15 cellular contexts compared by ENCODE assay signal in genomic region chr15:71753346-71753745, GRCh38. TPM values are rescaled to one million over a fixed set of nuclear protein-coding genes. Genes with fewer than 3 reads are reported as not detected.
DNase-seq lines count a peak whose midpoint lies in the region; ATAC-seq lines count a peak whose summit lies in the region.
"Had no signal": no experiment of that assay in that cellular context is flagged by ENCODE, and none has a peak within 500 bp of the region (broad histone marks: within the 10 kb centered on the region; RNA-seq: fewer than 3 reads in every experiment).

No MANE protein-coding gene starts in this region.

- H3K4me2 ChIP-seq in BLaER1 treated with 17β-estradiol and CSF1 and Interleukin-3, amounts not matched to agents 10 nM and 100 nM = peak overlapping the region in 9 of 11 experiments; percentile 34 to 78 (median 62); a peak in 12 of 22 replicates

- intact Hi-C loops in head of caudate nucleus (cut with DNase I) = no loop called here

- H3K27ac ChIP-seq in BLaER1 treated with 17β-estradiol and CSF1 and Interleukin-3, amounts not matched to agents 10 nM and 100 nM = no peak overlapping the region
- H3K27ac ChIP-seq: upper lobe of right lung had no signal

- no peaks in the 10 kb centered on the region for H4K20me1 ChIP-seq in BLaER1 treated with 17β-estradiol and CSF1 and Interleukin-3, amounts not matched to agents 10 nM and 100 nM

- H3K4me1 ChIP-seq in BLaER1 treated with 17β-estradiol and CSF1 and Interleukin-3, amounts not matched to agents 10 nM and 100 nM = peaks cover 18 to 58% (median 41%) of the 10 kb centered on the region in 10 experiments
- H3K4me1 ChIP-seq: upper lobe of right lung had no signal

- ATAC-seq in esophagus mucosa = peak; percentile 29
- no peak for ATAC-seq in HG02981 (IDR thresholded peaks at IDR 0.05; ENCODE audit: unreplicated experiment)

- peaks cover 0 to 9% (median 0%) of the 10 kb centered on the region in 11 experiments; a peak in 2 of 22 replicates for H3K9me3 ChIP-seq in BLaER1 treated with 17β-estradiol and CSF1 and Interleukin-3, amounts not matched to agents 10 nM and 100 nM (replicated peaks in 1 of 11)
- H3K9me3 ChIP-seq: prostate gland, upper lobe of right lung had no signal

- DNase-seq in RPMI7951 (ENCODE audit: low read depth) = peak; percentile 52
- DNase-seq in myocyte (ENCODE audit: low read depth) = peak; percentile 32
- DNase-seq in head of caudate nucleus = no peak
- no peak for DNase-seq in cerebellum (ENCODE audit: low spot score)
- DNase-seq in NCI-H748 treated with DMSO at 0.1 percent for 48 hours (lab: John Stamatoyannopoulos, UW) = no peak
- DNase-seq: activated naive CD4-positive, alpha-beta T cell treated with anti-CD3 and anti-CD28 coated beads, Interleukin-2, amount 10 ng/mL, durations not matched to agents 7 days and 5 days; cerebellar nuclear complex; DND-41; upper lobe of right lung had no signal

- H3K27me3 ChIP-seq in BLaER1 treated with 17β-estradiol and CSF1 and Interleukin-3, amounts not matched to agents 10 nM and 100 nM = no peaks in the 10 kb centered on the region
- H3K27me3 ChIP-seq: upper lobe of right lung had no signal

- H3K4me3 ChIP-seq in BLaER1 treated with 17β-estradiol and CSF1 and Interleukin-3, amounts not matched to agents 10 nM and 100 nM = no peak overlapping the region
- H3K4me3 ChIP-seq: prostate gland, upper lobe of right lung had no signal

- H3K36me3 ChIP-seq in BLaER1 treated with 17β-estradiol and CSF1 and Interleukin-3, amounts not matched to agents 10 nM and 100 nM = no peaks in the 10 kb centered on the region
- H3K36me3 ChIP-seq: prostate gland, upper lobe of right lung had no signal

- H3K9ac ChIP-seq in BLaER1 treated with 17β-estradiol and CSF1 and Interleukin-3, amounts not matched to agents 10 nM and 100 nM = no peak overlapping the region

RNA-seq across cellular contexts. Expression of gene NR2E3, which starts 57.0 kb away (rescaled TPM):
- not detected in 2 replicates for total RNA-seq in RPMI7951 (2014; rRNA removed; shearing (Covaris generic))
- total RNA-seq in esophagus mucosa = 0.56 TPM
- total RNA-seq in myocyte = not detected in 2 replicates
- polyA plus RNA-seq in myocyte (2012) = 0.16 TPM
- 0.54 TPM for total RNA-seq in cerebellum
- total RNA-seq: activated CD8-positive, alpha-beta memory T cell treated with anti-CD3 and anti-CD28 coated beads, Interleukin-2, amount 10 ng/mL, durations not matched to agents 7 days and 5 days; epithelial cell of proximal tubule had no signal

Comparison
In these comparisons a context has a peak if more than half of its experiments do, and no peak if none do; other contexts are left out.
1. DNase-seq: peak in RPMI7951 (single experiment) and myocyte (single experiment); none in head of caudate nucleus (0 of 42), cerebellum (single experiment) and NCI-H748 treated with DMSO at 0.1 percent for 48 hours (single experiment).